In genomic region chr3:134775831-134776230, GRCh38 we compare ENCODE assay signal across 18 cellular contexts. TPM values are rescaled to one million over a fixed set of nuclear protein-coding genes. Genes with fewer than 3 reads are reported as not detected.
A peak's percentile ranks its signal among the peaks of the same experiment; 100 is the strongest.
DNase-seq lines count a peak whose midpoint lies in the region; ATAC-seq and TF ChIP-seq lines count a peak whose summit lies in the region.
"Had no signal": no experiment of that assay in that cellular context is flagged by ENCODE, and none has a peak within 500 bp of the region (broad histone marks: within the 10 kb centered on the region; RNA-seq: fewer than 3 reads in every experiment).

No MANE protein-coding gene starts in this region.

- CTCF ChIA-PET in activated CD8-positive, alpha-beta memory T cell treated with anti-CD3 and anti-CD28 coated beads, Interleukin-2, amount 10 ng/mL, durations not matched to agents 7 days and 5 days (lab: Charles Lee) = no interaction called here

- 95% methylated on average over 5 of the region's 5 CpGs for WGBS in esophagus muscularis mucosa

- H3K4me3 Mint-ChIP-seq in activated CD8-positive, alpha-beta memory T cell treated with anti-CD3 and anti-CD28 coated beads, Interleukin-2, amount 10 ng/mL, durations not matched to agents 7 days and 5 days = no peak overlapping the region
- no peak overlapping the region for H3K4me3 Mint-ChIP-seq in stimulated activated effector memory CD8-positive, alpha-beta T cell treated with anti-CD3 and anti-CD28 coated beads, Interleukin-12 subunit alpha, Interleukin-12 subunit beta, amount 100 ng/mL, for 72 hours
- H3K4me3 Mint-ChIP-seq: CD4-positive, alpha-beta memory T cell; HFFc6 had no signal

- no peaks in the 10 kb centered on the region for H3K27me3 ChIP-seq in esophagus muscularis mucosa

- no peaks in the 10 kb centered on the region for H3K4me1 ChIP-seq in esophagus muscularis mucosa
- H3K4me1 ChIP-seq: HAP-1 had no signal

- ATAC-seq in activated CD8-positive, alpha-beta memory T cell treated with anti-CD3 and anti-CD28 coated beads, Interleukin-2, amount 10 ng/mL, durations not matched to agents 7 days and 5 days = peak; percentile 64
- ATAC-seq in stimulated activated effector memory CD8-positive, alpha-beta T cell treated with anti-CD3 and anti-CD28 coated beads, Interleukin-12 subunit alpha, Interleukin-12 subunit beta, amount 100 ng/mL, for 72 hours = peak; percentile 23

- no peak overlapping the region for H3K4me3 ChIP-seq in esophagus muscularis mucosa
- H3K4me3 ChIP-seq: HAP-1 had no signal

- no peak for TF ChIP-seq POLR2A in esophagus muscularis mucosa (IDR thresholded peaks at IDR 0.05; ENCODE audit: low read depth)

- H3K36me3 ChIP-seq in esophagus muscularis mucosa = no peaks in the 10 kb centered on the region
- H3K36me3 ChIP-seq: HAP-1 had no signal

- TF ChIP-seq CTCF in esophagus muscularis mucosa (IDR thresholded peaks at IDR 0.05) = no peak

- peak; percentile 52 for DNase-seq in activated CD8-positive, alpha-beta memory T cell treated with anti-CD3 and anti-CD28 coated beads, Interleukin-2, amount 10 ng/mL, durations not matched to agents 7 days and 5 days
- no peak for DNase-seq in activated CD8-positive, alpha-beta memory T cell treated with anti-CD3 and anti-CD28 coated beads, Interleukin-2, amount 50 U/mL, for 48 hours
- DNase-seq in esophagus muscularis mucosa (ENCODE audit: extremely low spot score) = peak; percentile 77
- peak in 1 of 2 donors; percentile 29 for DNase-seq in stimulated activated effector memory CD8-positive, alpha-beta T cell treated with anti-CD3 and anti-CD28 coated beads, Interleukin-12 subunit alpha, Interleukin-12 subunit beta, amount 100 ng/mL, for 72 hours (ENCODE audit: low spot score in 2 of 2)
- DNase-seq in NCI-H524 (lab: John Stamatoyannopoulos, UW) = no peak
- DNase-seq in NCI-H524 treated with DMSO at 0.1 percent for 48 hours (lab: John Stamatoyannopoulos, UW) = no peak
- DNase-seq: C1 segment of cervical spinal cord; Calu3; CD4-positive, alpha-beta memory T cell; COR-L47; DMS53; DMS79 treated with DMSO at 0.1 percent for 48 hours; GF-D8; GOT3; HFFc6 had no signal

- peaks cover 25% of the 10 kb centered on the region for H3K4me1 Mint-ChIP-seq in activated CD8-positive, alpha-beta memory T cell treated with anti-CD3 and anti-CD28 coated beads, Interleukin-2, amount 10 ng/mL, durations not matched to agents 7 days and 5 days
- no peaks in the 10 kb centered on the region for H3K4me1 Mint-ChIP-seq in stimulated activated effector memory CD8-positive, alpha-beta T cell treated with anti-CD3 and anti-CD28 coated beads, Interleukin-12 subunit alpha, Interleukin-12 subunit beta, amount 100 ng/mL, for 72 hours

- TF ChIP-seq EP300 in esophagus muscularis mucosa (IDR thresholded peaks at IDR 0.05) = no peak

- intact Hi-C loops in esophagus muscularis mucosa (cut with DNase I) = no loop called here

- no peaks in the 10 kb centered on the region for H3K36me3 Mint-ChIP-seq in activated CD8-positive, alpha-beta memory T cell treated with anti-CD3 and anti-CD28 coated beads, Interleukin-2, amount 10 ng/mL, durations not matched to agents 7 days and 5 days
- H3K36me3 Mint-ChIP-seq in stimulated activated effector memory CD8-positive, alpha-beta T cell treated with anti-CD3 and anti-CD28 coated beads, Interleukin-12 subunit alpha, Interleukin-12 subunit beta, amount 100 ng/mL, for 72 hours = no peaks in the 10 kb centered on the region
- H3K36me3 Mint-ChIP-seq: CD4-positive, alpha-beta memory T cell had no signal

- no peaks in the 10 kb centered on the region for H3K9me3 ChIP-seq in esophagus muscularis mucosa
- H3K9me3 ChIP-seq: HAP-1 had no signal

- H3K27ac ChIP-seq in esophagus muscularis mucosa (replicated peaks in 1 of 4) = no peak overlapping the region

- peaks cover 18% of the 10 kb centered on the region for H3K27me3 Mint-ChIP-seq in activated CD8-positive, alpha-beta memory T cell treated with anti-CD3 and anti-CD28 coated beads, Interleukin-2, amount 10 ng/mL, durations not matched to agents 7 days and 5 days
- H3K27me3 Mint-ChIP-seq: CD4-positive, alpha-beta memory T cell had no signal

- H3K27ac Mint-ChIP-seq in activated CD8-positive, alpha-beta memory T cell treated with anti-CD3 and anti-CD28 coated beads, Interleukin-2, amount 10 ng/mL, durations not matched to agents 7 days and 5 days = no peak overlapping the region
- H3K27ac Mint-ChIP-seq in stimulated activated effector memory CD8-positive, alpha-beta T cell treated with anti-CD3 and anti-CD28 coated beads, Interleukin-12 subunit alpha, Interleukin-12 subunit beta, amount 100 ng/mL, for 72 hours = no peak overlapping the region
- H3K27ac Mint-ChIP-seq: CD4-positive, alpha-beta memory T cell; HFFc6 had no signal

- H3K9me3 Mint-ChIP-seq in activated CD8-positive, alpha-beta memory T cell treated with anti-CD3 and anti-CD28 coated beads, Interleukin-2, amount 10 ng/mL, durations not matched to agents 7 days and 5 days (ENCODE audit: low read depth) = no peaks in the 10 kb centered on the region
- no peaks in the 10 kb centered on the region for H3K9me3 Mint-ChIP-seq in stimulated activated effector memory CD8-positive, alpha-beta T cell treated with anti-CD3 and anti-CD28 coated beads, Interleukin-12 subunit alpha, Interleukin-12 subunit beta, amount 100 ng/mL, for 72 hours
- H3K9me3 Mint-ChIP-seq: HFFc6 had no signal

RNA-seq across cellular contexts. Expression of gene EPHB1, which starts 19.2 kb away (rescaled TPM):
- 1 to 10 TPM in 1 of 2 experiments, under 1 TPM in 1; 0.35 to 2.2 TPM for total RNA-seq in activated CD8-positive, alpha-beta memory T cell treated with anti-CD3 and anti-CD28 coated beads, Interleukin-2, amount 10 ng/mL, durations not matched to agents 7 days and 5 days
- total RNA-seq in esophagus muscularis mucosa = 1 to 10 TPM in 3 of 4 donors, under 1 TPM in 1; under 0.01 to 6.1 (median 2.8) TPM
- total RNA-seq: A172, G401 had no signal

Comparison
In these comparisons a context has a peak if more than half of its experiments do, and no peak if none do; other contexts are left out.
1. DNase-seq: peak in activated CD8-positive, alpha-beta memory T cell treated with anti-CD3 and anti-CD28 coated beads, Interleukin-2, amount 10 ng/mL, durations not matched to agents 7 days and 5 days (single experiment) and esophagus muscularis mucosa (single experiment); none in activated CD8-positive, alpha-beta memory T cell treated with anti-CD3 and anti-CD28 coated beads, Interleukin-2, amount 50 U/mL, for 48 hours (single experiment), NCI-H524 (0 of 2) and NCI-H524 treated with DMSO at 0.1 percent for 48 hours (single experiment).